In genomic region chr2:160294339-160294803, GRCh38 we compare ENCODE assay signal across 8 cellular contexts.
DNase-seq lines count a peak whose midpoint lies in the region; ATAC-seq and TF ChIP-seq lines count a peak whose summit lies in the region.

No MANE protein-coding gene starts in this region.

- peak; percentile 51 for ATAC-seq in HG02870 (IDR thresholded peaks at IDR 0.05; ENCODE audit: unreplicated experiment)
- peak; percentile 51 to 85 (median 80) for ATAC-seq in heart left ventricle

- WGBS in heart left ventricle, 4 donors = 18 to 30% (median 26%) methylated on average over 5 of the region's 5 CpGs

- in situ Hi-C loops in GM13977 (cut with MboI; ENCODE audit: low pct_unique_long_range_greater_than_20kb, low sequenced_read_pairs, unreplicated experiment) = no loop called here

- intact Hi-C loops in heart left ventricle (cut with DNase I) = loop anchor here in 1 of 10 donors (5.0 kb wide), 1 partner anchor 113 kb away; no protein-coding TSS in a partner anchor

- peak overlapping the region in 11 of 12 donors; percentile 2 to 79 (median 26) for H3K27ac ChIP-seq in heart left ventricle

- no peak overlapping the region for H3K4me3 ChIP-seq in heart left ventricle

- no peaks in the 10 kb centered on the region for H3K9me3 ChIP-seq in heart left ventricle

- TF ChIP-seq CTCF in heart left ventricle (IDR thresholded peaks at IDR 0.05) = no peak
- no peak for TF ChIP-seq CTCF in GM13977 (IDR thresholded peaks at IDR 0.05; ENCODE audit: extremely low read depth, insufficient read depth, missing control alignments)

- no peaks in the 10 kb centered on the region for H3K27me3 ChIP-seq in heart left ventricle

- no peak for TF ChIP-seq POLR2A in heart left ventricle (IDR thresholded peaks at IDR 0.05)

- peaks cover 0 to 74% (median 45%) of the 10 kb centered on the region in 9 donors for H3K36me3 ChIP-seq in heart left ventricle

- H3K4me1 ChIP-seq in heart left ventricle = peaks cover 14 to 85% (median 75%) of the 10 kb centered on the region in 12 donors

- DNase-seq in GM03348 (ENCODE audit: low spot score) (peak; percentile 46), heart left ventricle (peak; percentile 60 to 84 (median 65)), retina (no peak), GM13977 (ENCODE audit: low spot score) (no peak)
- peak; percentile 16 to 31 for DNase-seq in activated CD4-positive, alpha-beta T cell treated with anti-CD3 and anti-CD28 coated beads, Interleukin-2, amount 50 U/mL, for 4 hours
- peak; percentile 29 for DNase-seq in stimulated activated CD4-positive, alpha-beta T cell treated with anti-CD3 and anti-CD28 coated beads, Interleukin-2, amount 100 ng/mL, for 4 hours (ENCODE audit: low read depth)
- DNase-seq in effector CD8-positive, alpha-beta T cell (lab: John Stamatoyannopoulos, UW) = no peak

Comparison
In these comparisons a context has a peak if more than half of its experiments do, and no peak if none do; other contexts are left out.
1. DNase-seq: peak in GM03348 (single experiment), activated CD4-positive, alpha-beta T cell treated with anti-CD3 and anti-CD28 coated beads, Interleukin-2, amount 50 U/mL, for 4 hours (2 of 2), heart left ventricle (5 of 5) and stimulated activated CD4-positive, alpha-beta T cell treated with anti-CD3 and anti-CD28 coated beads, Interleukin-2, amount 100 ng/mL, for 4 hours (single experiment); none in retina (single experiment), GM13977 (single experiment) and effector CD8-positive, alpha-beta T cell (single experiment).